Comparison of ENCODE assay signal across 26 cellular contexts in genomic region chr10:78916227-78916626, GRCh38.
"Had no signal": no experiment of that assay in that cellular context is flagged by ENCODE, and none has a peak within 500 bp of the region (broad histone marks: within the 10 kb centered on the region; RNA-seq: fewer than 3 reads in every experiment).

No MANE protein-coding gene starts in this region.

- H3K27me3 ChIP-seq: adrenal gland had no signal

- H3K9me3 Mint-ChIP-seq: activated T-cell treated with anti-CD3 and anti-CD28 coated beads, Interleukin-2, amount 50 U/mL, for 24 hours; activated T-helper 2 cell treated with anti-CD3 and anti-CD28 coated beads, Interferon-gamma antibody, Interleukin-2, Interleukin-4, amounts not matched to agents 10 μg/mL and 5 μg/mL and 100 μg/mL, durations not matched to agents 14 hours and 24 hours and 36 hours; nephron progenitor cell; stimulated activated naive B cell treated with anti-CD40 and anti-IgM and Interleukin-4, amounts not matched to agents 10 μg/mL and 1 μg/mL and 100 μg/mL, for 72 hours; T-cell; T-helper 2 cell treated with Interferon-gamma antibody and Interleukin-4, amounts not matched to agents 5 μg/mL and 100 μg/mL, for 36 hours; type B pancreatic cell had no signal

- H3K4me3 Mint-ChIP-seq: activated naive CD8-positive, alpha-beta T cell; activated T-cell treated with anti-CD3 and anti-CD28 coated beads, Interleukin-2, amount 50 U/mL, for 24 hours; nephron progenitor cell; stimulated activated naive B cell treated with anti-CD40 and anti-IgM and Interleukin-4, amounts not matched to agents 10 μg/mL and 1 μg/mL and 100 μg/mL, for 72 hours; T-cell; T-helper 2 cell treated with Interferon-gamma antibody and Interleukin-4, amounts not matched to agents 5 μg/mL and 100 μg/mL, for 36 hours; type B pancreatic cell had no signal

- H3K4me3 ChIP-seq: adrenal gland, mucosa of descending colon, psoas muscle, SJCRH30, skin epidermis, thoracic aorta had no signal

- ATAC-seq: foreskin keratinocyte; mucosa of descending colon; psoas muscle; right cardiac atrium; stimulated activated naive B cell treated with anti-CD40 and anti-IgM and Interleukin-4, amounts not matched to agents 10 μg/mL and 1 μg/mL and 100 μg/mL, for 72 hours; T-cell had no signal

- H3K27ac ChIP-seq: adrenal gland, foreskin keratinocyte, psoas muscle, SJCRH30, skin epidermis, thoracic aorta had no signal

- H3K9me3 ChIP-seq: adrenal gland, mucosa of descending colon, psoas muscle, SJCRH30, thoracic aorta had no signal

- H3K4me1 Mint-ChIP-seq: stimulated activated naive B cell treated with anti-CD40 and anti-IgM and Interleukin-4, amounts not matched to agents 10 μg/mL and 1 μg/mL and 100 μg/mL, for 72 hours; T-cell had no signal

- H3K36me3 ChIP-seq: adrenal gland, SJCRH30, thoracic aorta had no signal

- DNase-seq: activated CD4-positive, alpha-beta T cell treated with anti-CD3 and anti-CD28 coated beads for 1 hour; activated CD4-positive, alpha-beta T cell treated with anti-CD3 and anti-CD28 coated beads, Interleukin-2, amount 50 U/mL, for 4 hours; activated CD8-positive, alpha-beta memory T cell treated with anti-CD3 and anti-CD28 coated beads for 24 hours; activated CD8-positive, alpha-beta memory T cell treated with anti-CD3 and anti-CD28 coated beads, Interleukin-2, amount 50 U/mL, for 4 hours; activated naive CD4-positive, alpha-beta T cell; activated T-cell treated with anti-CD3 and anti-CD28 coated beads, Interleukin-2, amount 50 U/mL, for 24 hours; adrenal gland; cerebellar nuclear complex; effector CD4-positive, alpha-beta T cell; foreskin keratinocyte; hippocampal formation; kidney glomerular epithelial cell; mucosa of descending colon; nephron progenitor cell; right cardiac atrium; stimulated activated CD4-positive, alpha-beta T cell treated with anti-CD3 and anti-CD28 coated beads, Interleukin-2, amount 100 ng/mL, for 24 hours; stimulated activated naive B cell treated with anti-CD40 and anti-IgM and Interleukin-4, amounts not matched to agents 10 μg/mL and 1 μg/mL and 100 μg/mL, for 72 hours; T-cell had no signal

- H3K27ac Mint-ChIP-seq: activated naive CD8-positive, alpha-beta T cell; activated T-cell treated with anti-CD3 and anti-CD28 coated beads, Interleukin-2, amount 50 U/mL, for 24 hours; activated T-helper 2 cell treated with anti-CD3 and anti-CD28 coated beads, Interferon-gamma antibody, Interleukin-2, Interleukin-4, amounts not matched to agents 10 μg/mL and 5 μg/mL and 100 μg/mL, durations not matched to agents 14 hours and 24 hours and 36 hours; nephron progenitor cell; stimulated activated naive B cell treated with anti-CD40 and anti-IgM and Interleukin-4, amounts not matched to agents 10 μg/mL and 1 μg/mL and 100 μg/mL, for 72 hours; T-cell; T-helper 2 cell treated with Interferon-gamma antibody and Interleukin-4, amounts not matched to agents 5 μg/mL and 100 μg/mL, for 36 hours; type B pancreatic cell had no signal

- H3K36me3 Mint-ChIP-seq: activated naive CD8-positive, alpha-beta T cell; stimulated activated naive B cell treated with anti-CD40 and anti-IgM and Interleukin-4, amounts not matched to agents 10 μg/mL and 1 μg/mL and 100 μg/mL, for 72 hours; T-cell; type B pancreatic cell had no signal
